In the genomic region with DNA sequence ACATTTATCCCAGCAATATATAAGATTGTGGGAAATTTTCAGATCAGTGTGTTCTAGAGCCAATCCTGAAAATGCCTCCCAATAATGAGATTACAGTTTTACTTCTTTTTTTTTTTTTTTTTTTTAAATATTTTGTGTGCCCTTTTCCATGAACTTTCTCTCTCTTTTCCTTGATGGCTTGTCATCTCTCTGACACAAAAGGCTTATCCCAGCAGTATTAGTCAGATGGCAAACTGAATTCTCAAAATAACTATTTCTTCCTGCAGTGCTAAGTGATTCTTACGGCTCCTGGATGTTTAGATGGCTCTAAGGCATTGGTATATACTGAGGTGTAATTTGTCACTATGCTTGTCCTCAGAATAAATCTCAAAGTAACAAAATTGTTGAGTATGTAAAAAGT, we compare ENCODE assay signal across 25 cellular contexts.
"Had no signal": no experiment of that assay in that cellular context is flagged by ENCODE, and none has a peak within 500 bp of the region (broad histone marks: within the 10 kb centered on the region; RNA-seq: fewer than 3 reads in every experiment).

No MANE protein-coding gene starts in this region.

- H3K4me3 Mint-ChIP-seq: activated naive CD8-positive, alpha-beta T cell treated with anti-CD3 and anti-CD28 coated beads for 36 hours; activated T-cell treated with anti-CD3 and anti-CD28 coated beads, Interleukin-2, amount 50 U/mL, for 4 hours; natural killer cell had no signal

- H3K4me3 ChIP-seq: body of pancreas, gastrocnemius medialis, left lung, lung, thyroid gland had no signal

- DNase-seq: activated CD4-positive, alpha-beta T cell treated with anti-CD3 and anti-CD28 coated beads for 1 hour; activated CD4-positive, alpha-beta T cell treated with anti-CD3 and anti-CD28 coated beads, Interleukin-2, amount 50 U/mL, for 4 hours; activated CD8-positive, alpha-beta memory T cell treated with anti-CD3 and anti-CD28 coated beads, Interleukin-2, amount 50 U/mL, for 48 hours; activated naive CD4-positive, alpha-beta T cell treated with Interleukin-2 at 50 U/mL for 16 hours; activated naive CD8-positive, alpha-beta T cell treated with anti-CD3 and anti-CD28 coated beads for 36 hours; activated T-cell treated with anti-CD3 and anti-CD28 coated beads, Interleukin-2, amount 50 U/mL, for 4 hours; amygdala; body of pancreas; dermis blood vessel endothelial cell; effector CD8-positive, alpha-beta T cell; gastrocnemius medialis; hippocampal formation; kidney glomerular epithelial cell; left lung; midbrain; natural killer cell; right cardiac atrium; stimulated activated CD4-positive, alpha-beta T cell treated with anti-CD3 and anti-CD28 coated beads, Interleukin-12 subunit alpha, Interleukin-12 subunit beta, amount 100 ng/mL, for 4 hours; stimulated activated CD4-positive, alpha-beta T cell treated with anti-CD3 and anti-CD28 coated beads, Interleukin-4, amount 100 ng/mL, for 4 hours; stimulated activated naive CD8-positive, alpha-beta T cell treated with anti-CD3 and anti-CD28 coated beads, Interleukin-15, Interleukin-2, amounts not matched to agents 100 U/mL and 50 U/mL, for 24 hours; thyroid gland; WERI-Rb-1 had no signal

- H3K27ac Mint-ChIP-seq: activated naive CD8-positive, alpha-beta T cell treated with anti-CD3 and anti-CD28 coated beads for 36 hours; natural killer cell; progenitor cell of endocrine pancreas had no signal

- H3K36me3 ChIP-seq: left lung, thyroid gland had no signal

- H3K4me1 Mint-ChIP-seq: natural killer cell had no signal

- H3K9me3 Mint-ChIP-seq: activated naive CD8-positive, alpha-beta T cell treated with anti-CD3 and anti-CD28 coated beads for 36 hours; activated T-cell treated with anti-CD3 and anti-CD28 coated beads, Interleukin-2, amount 50 U/mL, for 4 hours; natural killer cell had no signal

- H3K36me3 Mint-ChIP-seq: natural killer cell had no signal

- H3K27me3 Mint-ChIP-seq: activated naive CD8-positive, alpha-beta T cell treated with anti-CD3 and anti-CD28 coated beads for 36 hours; progenitor cell of endocrine pancreas had no signal

- H3K27me3 ChIP-seq: body of pancreas, gastrocnemius medialis, left lung, thyroid gland had no signal

- H3K9me3 ChIP-seq: body of pancreas, gastrocnemius medialis, left lung, thyroid gland had no signal

- H3K27ac ChIP-seq: body of pancreas, gastrocnemius medialis, left lung, thyroid gland, WERI-Rb-1 had no signal

- FAIRE-seq: TTC549 had no signal

- ATAC-seq: activated T-cell treated with anti-CD3 and anti-CD28 coated beads, Interleukin-2, amount 50 U/mL, for 4 hours; body of pancreas; gastrocnemius medialis; left lung; natural killer cell; right cardiac atrium; stimulated activated naive CD8-positive, alpha-beta T cell treated with anti-CD3 and anti-CD28 coated beads, Interleukin-15, Interleukin-2, amounts not matched to agents 100 U/mL and 50 U/mL, for 24 hours had no signal
